ENCODE assay signal across 8 cellular contexts in the genomic region with DNA sequence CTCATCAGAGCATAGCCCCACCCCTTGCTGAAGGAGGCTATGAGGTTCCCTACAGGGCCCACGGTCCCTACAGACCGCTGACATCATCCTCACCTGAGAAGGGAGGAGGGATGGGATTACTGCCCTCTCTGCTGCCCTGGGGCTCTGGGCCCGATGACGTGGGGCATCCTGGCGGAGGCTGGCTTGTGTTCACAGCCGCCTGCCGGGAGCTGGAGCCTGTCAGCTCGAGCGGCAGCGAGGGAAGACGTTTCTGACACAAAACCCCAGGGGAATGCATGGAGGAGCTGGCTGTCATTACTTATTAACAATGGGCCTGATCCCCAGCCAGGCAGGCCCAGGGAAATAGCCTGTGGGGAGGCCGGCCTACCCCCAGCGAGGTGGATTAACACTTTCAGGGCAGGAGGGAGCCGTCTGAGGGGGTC.
DNase-seq lines count a peak whose midpoint lies in the region; ATAC-seq and TF ChIP-seq lines count a peak whose summit lies in the region.
"Had no signal": no experiment of that assay in that cellular context is flagged by ENCODE, and none has a peak within 500 bp of the region (broad histone marks: within the 10 kb centered on the region; RNA-seq: fewer than 3 reads in every experiment).

No MANE protein-coding gene starts in this region.

- TF ChIP-seq EP300 in suprapubic skin (IDR thresholded peaks at IDR 0.05), result no peak

- no peak overlapping the region for H2AFZ ChIP-seq in GM23338

- H3K4me3 ChIP-seq in GM23338 (no peak overlapping the region), suprapubic skin (no peak overlapping the region)

- H3K27me3 ChIP-seq in GM23338 (ENCODE audit: insufficient read depth) (no peaks in the 10 kb centered on the region), suprapubic skin (no peaks in the 10 kb centered on the region)

- H3K27ac ChIP-seq in GM23338 (ENCODE audit: low read depth) (no peak overlapping the region), suprapubic skin (no peak overlapping the region)

- H3F3A ChIP-seq in GM23338 (replicated peaks; ENCODE audit: low read depth), result no peaks in the 10 kb centered on the region; the same call in 1 of the 2 replicates

- H3K27ac Mint-ChIP-seq in GM23338, result peak overlapping the region; percentile 83; the same call in 1 of the 2 replicates
- H3K27ac Mint-ChIP-seq: activated naive CD8-positive, alpha-beta T cell had no signal

- no peaks in the 10 kb centered on the region for H3K36me3 Mint-ChIP-seq in GM23338 (ENCODE audit: low read depth)
- H3K36me3 Mint-ChIP-seq: activated naive CD8-positive, alpha-beta T cell had no signal

- DNase-seq in GM23338 (ENCODE audit: low spot score) (peak; percentile 85), NCI-H510A (lab: John Stamatoyannopoulos, UW) (peak; percentile 69), renal cortical epithelial cell (ENCODE audit: low read depth) (peak; percentile 76), suprapubic skin (ENCODE audit: low spot score in 2 of 2) (no peak), MV-4-11 (lab: John Stamatoyannopoulos, UW) (no peak)

- H3K9me2 ChIP-seq in GM23338 (ENCODE audit: insufficient read depth), result no peaks in the 10 kb centered on the region

- ATAC-seq in GM23338 (peak; percentile 87), esophagus mucosa (peak; percentile 91), HG02852 (IDR thresholded peaks at IDR 0.05; ENCODE audit: unreplicated experiment) (no peak)

- H3K9me3 ChIP-seq in suprapubic skin, result no peaks in the 10 kb centered on the region

- H3K4me2 ChIP-seq in GM23338, result no peak overlapping the region

- no peak for TF ChIP-seq CTCF in GM23338 (conservative IDR thresholded peaks at IDR 0.05; ENCODE audit: low read depth in 2 of 2)
- no peak for TF ChIP-seq CTCF in suprapubic skin (IDR thresholded peaks at IDR 0.05)

- no peaks in the 10 kb centered on the region for H3K36me3 ChIP-seq in GM23338 (ENCODE audit: insufficient read depth)
- no peaks in the 10 kb centered on the region for H3K36me3 ChIP-seq in suprapubic skin

- H3K4me1 ChIP-seq in GM23338 (ENCODE audit: insufficient read depth) (peaks cover 17% of the 10 kb centered on the region; the same call in 1 of the 2 replicates), suprapubic skin (peaks cover 15% of the 10 kb centered on the region)

- H3K9me3 Mint-ChIP-seq in GM23338, result no peaks in the 10 kb centered on the region

- H4K20me1 ChIP-seq in GM23338 (replicated peaks; ENCODE audit: insufficient read depth), result no peaks in the 10 kb centered on the region

- H3K79me2 ChIP-seq in GM23338 (replicated peaks; ENCODE audit: insufficient read depth), result no peaks in the 10 kb centered on the region

- H3K4me1 Mint-ChIP-seq in GM23338, result peaks cover 45% of the 10 kb centered on the region

- no peak for TF ChIP-seq POLR2A in suprapubic skin (IDR thresholded peaks at IDR 0.05)

- peaks cover 14% of the 10 kb centered on the region for H3K27me3 Mint-ChIP-seq in GM23338 (ENCODE audit: insufficient read depth, low read depth, poor library complexity)
- H3K27me3 Mint-ChIP-seq: activated naive CD8-positive, alpha-beta T cell had no signal

- 29% methylated on average over 12 of the region's 14 CpGs for WGBS in suprapubic skin

- peak overlapping the region; percentile 59 for H3K4me3 Mint-ChIP-seq in GM23338
- H3K4me3 Mint-ChIP-seq: activated naive CD8-positive, alpha-beta T cell had no signal

TF ChIP-seq in GM23338, 12 proteins besides CTCF, POLR2A, EP300 and RAD21:
- no peak for TF ChIP-seq ZNF114 (CRISPR knock-in tag; IDR thresholded peaks at IDR 0.05)
- TF ChIP-seq POLR2AphosphoS5 (IDR thresholded peaks at IDR 0.05; ENCODE audit: low read depth), result no peak
- TF ChIP-seq STAT1 (IDR thresholded peaks at IDR 0.05; ENCODE audit: unreplicated experiment), result no peak
- peak; percentile 66 for TF ChIP-seq CREB1 (CRISPR knock-in tag; IDR thresholded peaks at IDR 0.05; ENCODE audit: low read depth)
TF ChIP-seq in GM23338: peak in this region for 1.

Comparison
In these comparisons a context has a peak if more than half of its experiments do, and no peak if none do; other contexts are left out.
1. DNase-seq: peak in GM23338 (single experiment), NCI-H510A (single experiment) and renal cortical epithelial cell (single experiment); none in suprapubic skin (0 of 2) and MV-4-11 (single experiment).